ENCODE assay signal across 8 cellular contexts in genomic region chr6:422423-423061, GRCh38. TPM values are rescaled to one million over a fixed set of nuclear protein-coding genes. Genes with fewer than 3 reads are reported as not detected.
DNase-seq lines count a peak whose midpoint lies in the region; ATAC-seq and TF ChIP-seq lines count a peak whose summit lies in the region.

No MANE protein-coding gene starts in this region.

- no peaks in the 10 kb centered on the region for H3K4me1 Mint-ChIP-seq in Caco-2 (ENCODE audit: low read depth, unreplicated experiment)

- no peaks in the 10 kb centered on the region for H3K9me3 ChIP-seq in Caco-2
- H3K9me3 ChIP-seq in skeletal muscle satellite cell (replicated peaks; ENCODE audit: low read length) = no peaks in the 10 kb centered on the region
- peaks cover 0 to 11% (median 0%) of the 10 kb centered on the region in 4 donors for H3K9me3 ChIP-seq in tibial nerve

- H3K4me1 ChIP-seq in Caco-2 (no peaks in the 10 kb centered on the region), skeletal muscle satellite cell (ENCODE audit: control insufficient read depth, insufficient read depth, low read length) (peaks cover 13% of the 10 kb centered on the region), tibial nerve (peaks cover 0 to 6% (median 0%) of the 10 kb centered on the region in 4 donors)

- CTCF ChIA-PET in Caco-2 (lab: Charles Lee) = no interaction called here

- H3K36me3 ChIP-seq in Caco-2 (ENCODE audit: control insufficient read depth, insufficient read depth, low read length) = no peaks in the 10 kb centered on the region
- H3K36me3 ChIP-seq in brain microvascular endothelial cell (replicated peaks) = no peaks in the 10 kb centered on the region
- no peaks in the 10 kb centered on the region for H3K36me3 ChIP-seq in skeletal muscle satellite cell (ENCODE audit: insufficient read depth, low read length)
- H3K36me3 ChIP-seq in tibial nerve = no peaks in the 10 kb centered on the region

- TF ChIP-seq POLR2A in tibial nerve (IDR thresholded peaks at IDR 0.05) = no peak

- H3K4me2 ChIP-seq in skeletal muscle satellite cell (ENCODE audit: low read length) = peak overlapping the region; percentile 63

- ATAC-seq in GM21723 (IDR thresholded peaks at IDR 0.05; ENCODE audit: unreplicated experiment) (peak; percentile 79), GM19324 (IDR thresholded peaks at IDR 0.05; ENCODE audit: low FRiP score, unreplicated experiment) (no peak), GM19023 (IDR thresholded peaks at IDR 0.05; ENCODE audit: unreplicated experiment) (no peak)

- H3K27me3 Mint-ChIP-seq in Caco-2 (ENCODE audit: insufficient read depth, unreplicated experiment) = no peaks in the 10 kb centered on the region

- WGBS in tibial nerve, 2 donors = 70 to 76% methylated on average over 6 of the region's 6 CpGs

- H3K27me3 ChIP-seq in Caco-2 (replicated peaks; ENCODE audit: control insufficient read depth, insufficient read depth, low read length) = no peaks in the 10 kb centered on the region
- no peaks in the 10 kb centered on the region for H3K27me3 ChIP-seq in brain microvascular endothelial cell (replicated peaks)
- H3K27me3 ChIP-seq in skeletal muscle satellite cell (ENCODE audit: control insufficient read depth, insufficient read depth, low read length) = peaks cover 11% of the 10 kb centered on the region
- H3K27me3 ChIP-seq in tibial nerve = no peaks in the 10 kb centered on the region

- intact Hi-C loops in Caco-2 (cut with micrococcal nuclease; ENCODE audit: unreplicated experiment) = no loop called here

- DNase-seq in Caco-2 (peak; percentile 31 to 46), NCI-H460 (ENCODE audit: extremely low read depth, low read depth) (peak; percentile 71), brain microvascular endothelial cell (peak; percentile 95), tibial nerve (ENCODE audit: low spot score in 2 of 2) (no peak)

- no TSS peak for BruUV-seq in Caco-2 (replicated peaks; lab: Mats Ljungman, UMichigan)

- no peak overlapping the region for H3K4me3 Mint-ChIP-seq in Caco-2 (ENCODE audit: unreplicated experiment)

- TF ChIP-seq CTCF in Caco-2 (IDR thresholded peaks at IDR 0.05; ENCODE audit: insufficient read depth in 1 of 2, low read depth in 1 of 2, low read length in 1 of 2, severe bottlenecking in 1 of 2, unreplicated experiment in 1 of 2) (no peak), brain microvascular endothelial cell (IDR thresholded peaks at IDR 0.05; ENCODE audit: low read depth, low read length, missing control alignments) (no peak), tibial nerve (IDR thresholded peaks at IDR 0.05) (no peak)

- no peaks in the 10 kb centered on the region for H3K9me3 Mint-ChIP-seq in Caco-2 (ENCODE audit: unreplicated experiment)

- in situ Hi-C loops in brain microvascular endothelial cell (cut with HindIII; ENCODE audit: low pct_ligation_motif_present, low sequenced_read_pairs) = no loop called here

- H3K4me3 ChIP-seq in Caco-2 (ENCODE audit: low read depth, low read length) (no peak overlapping the region), brain microvascular endothelial cell (ENCODE audit: low read depth, low read length) (no peak overlapping the region), skeletal muscle satellite cell (ENCODE audit: low read length) (no peak overlapping the region), tibial nerve (no peak overlapping the region)

- H3K27ac ChIP-seq in brain microvascular endothelial cell = peak overlapping the region; percentile 33
- H3K27ac ChIP-seq in tibial nerve = no peak overlapping the region

- POLR2A ChIA-PET in Caco-2 (lab: Charles Lee) = interaction anchor here (0.6 kb wide), 2 partner anchors 130 to 878 kb away, joined by 7 to 8 read pairs; partner anchors contain the start of gene DUSP22

- H3K27ac Mint-ChIP-seq in Caco-2 (ENCODE audit: unreplicated experiment) = no peak overlapping the region

- peak in 1 of 2 donors; percentile 19 for TF ChIP-seq EP300 in tibial nerve (IDR thresholded peaks at IDR 0.05)

- H3K36me3 Mint-ChIP-seq in Caco-2 (ENCODE audit: insufficient read depth, unreplicated experiment) = no peaks in the 10 kb centered on the region

- no peak overlapping the region for H3K9ac ChIP-seq in skeletal muscle satellite cell (ENCODE audit: low read depth, low read length)

RNA-seq across cellular contexts. Expression of gene IRF4, which starts 31.0 kb away (rescaled TPM):
- total RNA-seq in Caco-2 (2022) (not detected in 2 replicates), tibial nerve (1 to 10 TPM in 3 of 4 donors, under 1 TPM in 1; 0.22 to 6.9 (median 2.3) TPM)
- 0.67 and 1.0 TPM in 2 replicates for total RNA-seq in NCI-H460 (2014; rRNA removed; shearing (Covaris generic))
- polyA plus RNA-seq in NCI-H460 (2014; cell fraction: nucleus; rRNA removed) = 0.27 and 0.67 TPM in 2 replicates
- total RNA-seq in skeletal muscle satellite cell (2012; rRNA removed) = 0.22 and 4.8 TPM in 2 replicates

Comparison
In these comparisons a context has a peak if more than half of its experiments do, and no peak if none do; other contexts are left out.
1. DNase-seq: peak in Caco-2 (2 of 2), NCI-H460 (single experiment) and brain microvascular endothelial cell (single experiment); none in tibial nerve (0 of 2).